Comparison of ENCODE assay signal across 16 cellular contexts in the genomic region with DNA sequence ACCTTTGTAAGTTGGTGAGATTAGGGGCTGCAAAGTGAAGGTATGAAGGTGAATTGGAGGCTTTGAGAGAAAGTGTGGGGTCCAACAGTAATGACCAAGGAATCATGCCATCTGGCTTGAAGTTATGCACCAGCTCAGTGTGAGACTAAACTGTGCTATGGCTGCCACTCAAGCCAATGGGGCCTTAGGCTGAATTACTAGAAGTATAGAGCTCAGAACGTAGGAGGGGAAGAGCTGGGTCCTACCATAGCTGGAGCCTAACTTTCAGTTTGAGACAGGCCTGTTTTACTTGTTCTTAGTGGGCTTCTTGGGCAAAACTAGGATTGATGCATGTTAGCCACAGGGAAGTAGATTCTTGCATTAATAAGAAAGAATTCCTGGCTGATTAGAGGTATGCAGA.
DNase-seq lines count a peak whose midpoint lies in the region; TF ChIP-seq lines count a peak whose summit lies in the region.
"Had no signal": no experiment of that assay in that cellular context is flagged by ENCODE, and none has a peak within 500 bp of the region (broad histone marks: within the 10 kb centered on the region; RNA-seq: fewer than 3 reads in every experiment).

No MANE protein-coding gene starts in this region.

- H3K36me3 Mint-ChIP-seq in MCF 10A (ENCODE audit: insufficient read depth, unreplicated experiment) (peaks cover 6% of the 10 kb centered on the region), endothelial cell (ENCODE audit: low read depth, unreplicated experiment) (peaks cover 10% of the 10 kb centered on the region), nephron progenitor cell (ENCODE audit: low read depth) (no peaks in the 10 kb centered on the region)
- H3K36me3 Mint-ChIP-seq: CD14-positive monocyte; CD4-positive, alpha-beta memory T cell had no signal

- no peaks in the 10 kb centered on the region for H3K9me3 ChIP-seq in breast epithelium
- H3K9me3 ChIP-seq: BLaER1, HAP-1 had no signal

- H3K4me1 ChIP-seq in breast epithelium: no peaks in the 10 kb centered on the region
- H3K4me1 ChIP-seq: HAP-1 had no signal

- CTCF ChIA-PET in MCF 10A (lab: Yijun Ruan, JAX): interaction anchor here (0.6 to 12.0 kb wide), 4 partner anchors 10 to 258 kb away, joined by 3 to 248 read pairs (median 6); no protein-coding TSS in a partner anchor

- intact Hi-C loops in MCF 10A (cut with micrococcal nuclease): no loop called here
- intact Hi-C loops in breast epithelium (cut with DNase I; ENCODE audit: low total_unique reads): loop anchor here (10.0 kb wide), 1 partner anchor 126 kb away; no protein-coding TSS in a partner anchor

- no peaks in the 10 kb centered on the region for H3K36me3 ChIP-seq in breast epithelium
- H3K36me3 ChIP-seq: BLaER1, HAP-1 had no signal

- POLR2A ChIA-PET in MCF 10A (lab: Yijun Ruan, JAX): interaction anchor here (0.6 kb wide), 1 partner anchor 194 kb away, joined by 3 read pairs; no protein-coding TSS in a partner anchor

- H3K27ac ChIP-seq in breast epithelium: no peak overlapping the region
- H3K27ac ChIP-seq: BLaER1 had no signal

- H3K27me3 Mint-ChIP-seq in MCF 10A (ENCODE audit: insufficient read depth, unreplicated experiment): no peaks in the 10 kb centered on the region
- peaks cover 8% of the 10 kb centered on the region for H3K27me3 Mint-ChIP-seq in endothelial cell (ENCODE audit: unreplicated experiment)
- peaks cover 20% of the 10 kb centered on the region for H3K27me3 Mint-ChIP-seq in nephron progenitor cell (ENCODE audit: low read depth, poor library complexity)

- no peak for TF ChIP-seq CTCF in MCF 10A (IDR thresholded peaks at IDR 0.05; ENCODE audit: unreplicated experiment)
- no peak for TF ChIP-seq CTCF in breast epithelium (IDR thresholded peaks at IDR 0.05)
- no peak for TF ChIP-seq CTCF in astrocyte of the cerebellum (IDR thresholded peaks at IDR 0.05; ENCODE audit: low read depth, low read length, missing control alignments)
- no peak for TF ChIP-seq CTCF in endothelial cell (IDR thresholded peaks at IDR 0.05; ENCODE audit: unreplicated experiment)
- no peak for TF ChIP-seq CTCF in nephron progenitor cell (IDR thresholded peaks at IDR 0.05)
- TF ChIP-seq CTCF in foreskin fibroblast (IDR thresholded peaks at IDR 0.05; ENCODE audit: low read depth, low read length): no peak

- BruUV-seq in MCF 10A (replicated peaks; lab: Mats Ljungman, UMichigan): no TSS peak

- DNase-seq in MCF 10A (ENCODE audit: unreplicated experiment) (no peak), breast epithelium (ENCODE audit: low spot score in 2 of 2) (no peak), G401 (ENCODE audit: low spot score) (peak; percentile 19), astrocyte of the cerebellum (ENCODE audit: low read depth) (peak; percentile 19), endothelial cell (ENCODE audit: low spot score) (no peak), nephron progenitor cell (no peak), foreskin fibroblast (no peak), OCI-M2 (lab: John Stamatoyannopoulos, UW; ENCODE audit: unreplicated experiment) (no peak)
- DNase-seq: 8988T; CD4-positive, alpha-beta memory T cell; DMS79 treated with DMSO at 0.1 percent for 48 hours; GOT3 had no signal

- H3K9me3 Mint-ChIP-seq in MCF 10A (ENCODE audit: unreplicated experiment) (no peaks in the 10 kb centered on the region), endothelial cell (ENCODE audit: unreplicated experiment) (no peaks in the 10 kb centered on the region), nephron progenitor cell (no peaks in the 10 kb centered on the region)
- H3K9me3 Mint-ChIP-seq: CD4-positive, alpha-beta memory T cell had no signal

- no peak overlapping the region for H3K4me3 ChIP-seq in breast epithelium
- no peak overlapping the region for H3K4me3 ChIP-seq in astrocyte of the cerebellum (ENCODE audit: low read depth, low read length)
- no peak overlapping the region for H3K4me3 ChIP-seq in foreskin fibroblast (ENCODE audit: low read depth in 1 of 2, low read length in 2 of 2)
- H3K4me3 ChIP-seq: BLaER1, GM12878, HAP-1 had no signal

- H3K4me3 Mint-ChIP-seq in MCF 10A (ENCODE audit: unreplicated experiment): no peak overlapping the region
- peak overlapping the region; percentile 2 for H3K4me3 Mint-ChIP-seq in endothelial cell (ENCODE audit: unreplicated experiment)
- no peak overlapping the region for H3K4me3 Mint-ChIP-seq in nephron progenitor cell
- H3K4me3 Mint-ChIP-seq: CD14-positive monocyte; CD4-positive, alpha-beta memory T cell had no signal

- no peak for TF ChIP-seq POLR2A in breast epithelium (IDR thresholded peaks at IDR 0.05)

- H3K4me1 Mint-ChIP-seq in MCF 10A (ENCODE audit: insufficient read depth, unreplicated experiment): peaks cover 9% of the 10 kb centered on the region
- peaks cover 27% of the 10 kb centered on the region for H3K4me1 Mint-ChIP-seq in endothelial cell (ENCODE audit: unreplicated experiment)
- peaks cover 80% of the 10 kb centered on the region for H3K4me1 Mint-ChIP-seq in nephron progenitor cell
- H3K4me1 Mint-ChIP-seq: CD4-positive, alpha-beta memory T cell had no signal

- no peaks in the 10 kb centered on the region for H3K27me3 ChIP-seq in breast epithelium
- H3K27me3 ChIP-seq: BLaER1 had no signal

- H3K27ac Mint-ChIP-seq in MCF 10A (ENCODE audit: low read depth, unreplicated experiment): peak overlapping the region; percentile 35
- peak overlapping the region; percentile 1 for H3K27ac Mint-ChIP-seq in endothelial cell (ENCODE audit: unreplicated experiment)
- H3K27ac Mint-ChIP-seq in nephron progenitor cell: no peak overlapping the region
- H3K27ac Mint-ChIP-seq: CD14-positive monocyte; CD4-positive, alpha-beta memory T cell had no signal

- in situ Hi-C loops in G401 (cut with HindIII; ENCODE audit: low sequenced_read_pairs) (no loop called here), astrocyte of the cerebellum (cut with HindIII; ENCODE audit: low sequenced_read_pairs) (no loop called here)

Comparison
In these comparisons a context has a peak if more than half of its experiments do, and no peak if none do; other contexts are left out.
1. DNase-seq: peak in G401 (single experiment) and astrocyte of the cerebellum (single experiment); none in MCF 10A (single experiment), breast epithelium (0 of 2), endothelial cell (single experiment), nephron progenitor cell (single experiment), foreskin fibroblast (0 of 2) and OCI-M2 (single experiment).